In genomic region chr9:93954436-93955355, GRCh38 we compare ENCODE assay signal across 11 cellular contexts. TPM values are rescaled to one million over a fixed set of nuclear protein-coding genes. Genes with fewer than 3 reads are reported as not detected.
DNase-seq lines count a peak whose midpoint lies in the region; ATAC-seq and TF ChIP-seq lines count a peak whose summit lies in the region.
"Had no signal": no experiment of that assay in that cellular context is flagged by ENCODE, and none has a peak within 500 bp of the region (broad histone marks: within the 10 kb centered on the region; RNA-seq: fewer than 3 reads in every experiment).

TSS of gene BARX1 (minus strand) at chr9:93955355. CDS start at chr9:93955146, 209 bp downstream.

- no peak within 1 kb of the TSS for H4K91ac ChIP-seq in mesenchymal stem cell (ENCODE audit: low read length)

- H3K27ac ChIP-seq in mesenchymal stem cell (ENCODE audit: low read length, poor library complexity, severe bottlenecking), result no peak within 1 kb of the TSS
- H3K27ac ChIP-seq in suprapubic skin, result no peak within 1 kb of the TSS

- peaks cover 41% of the 10 kb centered on the region for H3K4me1 Mint-ChIP-seq in activated CD8-positive, alpha-beta memory T cell treated with anti-CD3 and anti-CD28 coated beads, Interleukin-2, amount 10 ng/mL, durations not matched to agents 7 days and 5 days
- peaks cover 10% of the 10 kb centered on the region for H3K4me1 Mint-ChIP-seq in activated T-helper 17 cell treated with anti-CD3 and anti-CD28 coated beads, Interleukin-2, amount 50 U/mL, for 72 hours

- peaks cover 3% of the 10 kb centered on the region for H3K36me3 Mint-ChIP-seq in activated CD8-positive, alpha-beta memory T cell treated with anti-CD3 and anti-CD28 coated beads, Interleukin-2, amount 10 ng/mL, durations not matched to agents 7 days and 5 days
- H3K36me3 Mint-ChIP-seq in activated T-helper 17 cell treated with anti-CD3 and anti-CD28 coated beads, Interleukin-2, amount 50 U/mL, for 72 hours (ENCODE audit: low read depth), result peaks cover 14% of the 10 kb centered on the region

- H3K27ac Mint-ChIP-seq in activated CD8-positive, alpha-beta memory T cell treated with anti-CD3 and anti-CD28 coated beads, Interleukin-2, amount 10 ng/mL, durations not matched to agents 7 days and 5 days, result no peak within 1 kb of the TSS
- peak within 1 kb of the TSS; percentile 43 for H3K27ac Mint-ChIP-seq in activated T-helper 17 cell treated with anti-CD3 and anti-CD28 coated beads, Interleukin-2, amount 50 U/mL, for 72 hours

- CTCF ChIA-PET in activated CD8-positive, alpha-beta memory T cell treated with anti-CD3 and anti-CD28 coated beads, Interleukin-2, amount 10 ng/mL, durations not matched to agents 7 days and 5 days (lab: Charles Lee), result interaction anchor here (0.9 kb wide), 1 partner anchor 8 kb away, joined by 3 read pairs; no protein-coding TSS in a partner anchor

- no peak within 1 kb of the TSS for H2BK15ac ChIP-seq in mesenchymal stem cell (ENCODE audit: low read depth, poor library complexity, severe bottlenecking)

- intact Hi-C loops in lower leg skin (cut with DNase I; ENCODE audit: low total_unique reads), result no loop called here

- no peak for DNase-seq in activated CD8-positive, alpha-beta memory T cell treated with anti-CD3 and anti-CD28 coated beads, Interleukin-2, amount 10 ng/mL, durations not matched to agents 7 days and 5 days
- no peak for DNase-seq in activated CD8-positive, alpha-beta memory T cell treated with anti-CD3 and anti-CD28 coated beads, Interleukin-2, amount 50 U/mL, for 48 hours
- DNase-seq in mesenchymal stem cell (no peak), suprapubic skin (ENCODE audit: low spot score in 2 of 2) (no peak), lower leg skin (ENCODE audit: low spot score in 2 of 2) (no peak), NCI-H1694 (lab: John Stamatoyannopoulos, UW) (no peak), NCI-H446 (lab: John Stamatoyannopoulos, UW) (no peak)
- DNase-seq: anterior cingulate cortex, islet precursor cell, SHP77 treated with DMSO at 0.1 percent for 48 hours had no signal

- peaks cover 82% of the 10 kb centered on the region for H3K27me3 Mint-ChIP-seq in activated CD8-positive, alpha-beta memory T cell treated with anti-CD3 and anti-CD28 coated beads, Interleukin-2, amount 10 ng/mL, durations not matched to agents 7 days and 5 days
- H3K27me3 Mint-ChIP-seq in activated T-helper 17 cell treated with anti-CD3 and anti-CD28 coated beads, Interleukin-2, amount 50 U/mL, for 72 hours, result peaks cover 53% of the 10 kb centered on the region

- no peaks in the 10 kb centered on the region for H3K9me3 Mint-ChIP-seq in activated CD8-positive, alpha-beta memory T cell treated with anti-CD3 and anti-CD28 coated beads, Interleukin-2, amount 10 ng/mL, durations not matched to agents 7 days and 5 days (ENCODE audit: low read depth)
- H3K9me3 Mint-ChIP-seq in activated T-helper 17 cell treated with anti-CD3 and anti-CD28 coated beads, Interleukin-2, amount 50 U/mL, for 72 hours, result no peaks in the 10 kb centered on the region

- H3K4ac ChIP-seq in mesenchymal stem cell (ENCODE audit: low read depth in 1 of 2, low read length in 2 of 2), result no peak within 1 kb of the TSS

- no peak for TF ChIP-seq EP300 in suprapubic skin (IDR thresholded peaks at IDR 0.05)

- WGBS in mesenchymal stem cell, result 2% methylated on average over 52 of the region's 126 CpGs
- 5% methylated on average over 33 of the region's 126 CpGs for WGBS in suprapubic skin
- WGBS in lower leg skin, 2 donors, result 13% methylated on average over 81 of the region's 126 CpGs; no CpG with 5 or more reads in 1 of the 2 donors

- H3K36me3 ChIP-seq in mesenchymal stem cell (ENCODE audit: control insufficient read depth in 1 of 2, insufficient read depth in 2 of 2, low read depth in 1 of 2, low read length in 2 of 2), result no peaks in the 10 kb centered on the region
- no peaks in the 10 kb centered on the region for H3K36me3 ChIP-seq in suprapubic skin

- peak within 1 kb of the TSS; percentile 61 for H3K4me3 Mint-ChIP-seq in activated CD8-positive, alpha-beta memory T cell treated with anti-CD3 and anti-CD28 coated beads, Interleukin-2, amount 10 ng/mL, durations not matched to agents 7 days and 5 days
- peak within 1 kb of the TSS; percentile 79 for H3K4me3 Mint-ChIP-seq in activated T-helper 17 cell treated with anti-CD3 and anti-CD28 coated beads, Interleukin-2, amount 50 U/mL, for 72 hours

- no peak for TF ChIP-seq POLR2A in suprapubic skin (IDR thresholded peaks at IDR 0.05)
- no peak for TF ChIP-seq POLR2A in lower leg skin (IDR thresholded peaks at IDR 0.05)

- no peak within 1 kb of the TSS for H2BK5ac ChIP-seq in mesenchymal stem cell (ENCODE audit: low read depth, low read length, poor library complexity, severe bottlenecking)

- TF ChIP-seq CTCF in suprapubic skin (IDR thresholded peaks at IDR 0.05) (no peak), lower leg skin (IDR thresholded peaks at IDR 0.05) (no peak)

- H3K27me3 ChIP-seq in mesenchymal stem cell (ENCODE audit: control insufficient read depth in 1 of 2, insufficient read depth in 1 of 2, low read length in 2 of 2), result peaks cover 91 to 95% of the 10 kb centered on the region in 2 experiments
- peaks cover 98% of the 10 kb centered on the region for H3K27me3 ChIP-seq in suprapubic skin

- H3K23ac ChIP-seq in mesenchymal stem cell (ENCODE audit: low read length in 2 of 2), result no peak within 1 kb of the TSS

- H3K9ac ChIP-seq in mesenchymal stem cell (ENCODE audit: low read length), result no peak within 1 kb of the TSS

- H4K8ac ChIP-seq in mesenchymal stem cell (ENCODE audit: low read length), result no peak within 1 kb of the TSS

- H3K4me3 ChIP-seq in mesenchymal stem cell (ENCODE audit: insufficient read depth in 1 of 2, low read depth in 1 of 2, low read length in 2 of 2), result peak within 1 kb of the TSS in 1 of 2 experiments; percentile 15
- H3K4me3 ChIP-seq in suprapubic skin, result peak within 1 kb of the TSS; percentile 41
- no peak within 1 kb of the TSS for H3K4me3 ChIP-seq in lower leg skin (ENCODE audit: low read depth, poor library complexity, severe bottlenecking)

- H2AK5ac ChIP-seq in mesenchymal stem cell (ENCODE audit: low read length, severe bottlenecking), result no peak within 1 kb of the TSS

- H3K9me3 ChIP-seq in mesenchymal stem cell (ENCODE audit: control insufficient read depth, low read length), result peaks cover 14% of the 10 kb centered on the region
- no peaks in the 10 kb centered on the region for H3K9me3 ChIP-seq in suprapubic skin

- H2BK120ac ChIP-seq in mesenchymal stem cell (ENCODE audit: low read depth, low read length), result no peak within 1 kb of the TSS

- H2AFZ ChIP-seq in mesenchymal stem cell (ENCODE audit: low read depth, low read length), result no peak within 1 kb of the TSS

- peak within 1 kb of the TSS; percentile 40 for H3K4me2 ChIP-seq in mesenchymal stem cell (ENCODE audit: low read length, poor library complexity, severe bottlenecking)

- no peak for ATAC-seq in activated CD8-positive, alpha-beta memory T cell treated with anti-CD3 and anti-CD28 coated beads, Interleukin-2, amount 10 ng/mL, durations not matched to agents 7 days and 5 days
- peak; percentile 4 for ATAC-seq in activated T-helper 17 cell treated with anti-CD3 and anti-CD28 coated beads, Interleukin-2, amount 50 U/mL, for 72 hours (replicated peaks)

- no peak within 1 kb of the TSS for H3K14ac ChIP-seq in mesenchymal stem cell (ENCODE audit: low read length in 2 of 2)

- H3K4me1 ChIP-seq in mesenchymal stem cell (ENCODE audit: control insufficient read depth, insufficient read depth, low read depth, low read length) (peaks cover 47% of the 10 kb centered on the region), suprapubic skin (peaks cover 67% of the 10 kb centered on the region)

- no peak within 1 kb of the TSS for H2BK12ac ChIP-seq in mesenchymal stem cell (ENCODE audit: low read length in 2 of 2)

- no peak within 1 kb of the TSS for H3K18ac ChIP-seq in mesenchymal stem cell (ENCODE audit: low read depth in 1 of 2, low read length in 2 of 2)

- H3K79me1 ChIP-seq in mesenchymal stem cell (replicated peaks; ENCODE audit: low read length, poor library complexity, severe bottlenecking), result no peaks in the 10 kb centered on the region

RNA-seq across cellular contexts. Expression of gene BARX1, which starts in this region (rescaled TPM):
- total RNA-seq in activated CD8-positive, alpha-beta memory T cell treated with anti-CD3 and anti-CD28 coated beads, Interleukin-2, amount 10 ng/mL, durations not matched to agents 7 days and 5 days, result not detected
- total RNA-seq in activated T-helper 17 cell treated with anti-CD3 and anti-CD28 coated beads, Interleukin-2, amount 50 U/mL, for 72 hours, result 1 to 10 TPM in 1 of 2 donors, not detected in 1; 1.3 TPM
- 2.0 TPM for polyA plus RNA-seq in mesenchymal stem cell (2013, experiment 1 of 2)
- 2.2 TPM for polyA plus RNA-seq in mesenchymal stem cell (2013, experiment 2 of 2)
- total RNA-seq in suprapubic skin (not detected), lower leg skin (not detected)
